In genomic region chr5:80153586-80154126, GRCh38 we compare ENCODE assay signal across 10 cellular contexts.
DNase-seq lines count a peak whose midpoint lies in the region; ATAC-seq and TF ChIP-seq lines count a peak whose summit lies in the region.
"Had no signal": no experiment of that assay in that cellular context is flagged by ENCODE, and none has a peak within 500 bp of the region (broad histone marks: within the 10 kb centered on the region; RNA-seq: fewer than 3 reads in every experiment).

No MANE protein-coding gene starts in this region.

- no peaks in the 10 kb centered on the region for H3K27me3 Mint-ChIP-seq in activated CD4-positive, alpha-beta memory T cell treated with anti-CD3 and anti-CD28 coated beads for 36 hours
- H3K27me3 Mint-ChIP-seq in progenitor cell of endocrine pancreas, result no peaks in the 10 kb centered on the region

- 63 to 67% methylated on average over 8 of the region's 8 CpGs for WGBS in aorta, 2 donors

- H3K9me3 ChIP-seq in BE2C, result no peaks in the 10 kb centered on the region
- no peaks in the 10 kb centered on the region for H3K9me3 ChIP-seq in aorta (ENCODE audit: control insufficient read depth, low read length)

- H3K4me1 Mint-ChIP-seq in activated CD4-positive, alpha-beta memory T cell treated with anti-CD3 and anti-CD28 coated beads for 36 hours (ENCODE audit: low read depth), result peaks cover 60% of the 10 kb centered on the region
- H3K4me1 Mint-ChIP-seq in progenitor cell of endocrine pancreas (ENCODE audit: low read depth), result peaks cover 50% of the 10 kb centered on the region

- peaks cover 13% of the 10 kb centered on the region for H3K4me1 ChIP-seq in BE2C
- H3K4me1 ChIP-seq in aorta (ENCODE audit: control insufficient read depth in 1 of 2, insufficient read depth in 2 of 2, low read length in 2 of 2), result no peaks in the 10 kb centered on the region

- DNase-seq in NCI-H2081 (lab: John Stamatoyannopoulos, UW), result peak; percentile 9 to 21
- no peak for DNase-seq in NCI-H2081 treated with DMSO at 0.1 percent for 48 hours (lab: John Stamatoyannopoulos, UW)
- DNase-seq in activated CD4-positive, alpha-beta memory T cell treated with anti-CD3 and anti-CD28 coated beads for 36 hours, result no peak
- no peak for DNase-seq in Right ventricle myocardium superior
- no peak for DNase-seq in progenitor cell of endocrine pancreas (ENCODE audit: low spot score, unreplicated experiment)
- DNase-seq in BE2C, result no peak
- DNase-seq in aorta, result no peak
- DNase-seq: stimulated activated CD4-positive, alpha-beta T cell treated with anti-CD3 and anti-CD28 coated beads, Interleukin-4, amount 100 ng/mL, for 24 hours had no signal

- intact Hi-C loops in activated CD4-positive, alpha-beta memory T cell treated with anti-CD3 and anti-CD28 coated beads for 36 hours (cut with micrococcal nuclease), result loop anchor here (2.0 kb wide), 1 partner anchor 37 kb away; no protein-coding TSS in a partner anchor
- intact Hi-C loops in Right ventricle myocardium superior (cut with DNase I) (no loop called here), aorta (cut with DNase I) (no loop called here)

- H3K4me3 Mint-ChIP-seq in activated CD4-positive, alpha-beta memory T cell treated with anti-CD3 and anti-CD28 coated beads for 36 hours, result no peak overlapping the region
- no peak overlapping the region for H3K4me3 Mint-ChIP-seq in progenitor cell of endocrine pancreas (ENCODE audit: low read depth)

- TF ChIP-seq CTCF in progenitor cell of endocrine pancreas (IDR thresholded peaks at IDR 0.05; ENCODE audit: unreplicated experiment) (no peak), BE2C (IDR thresholded peaks at IDR 0.05; ENCODE audit: low read depth, low read length) (no peak)

- peaks cover 44% of the 10 kb centered on the region for H3K36me3 Mint-ChIP-seq in activated CD4-positive, alpha-beta memory T cell treated with anti-CD3 and anti-CD28 coated beads for 36 hours
- peaks cover 53% of the 10 kb centered on the region for H3K36me3 Mint-ChIP-seq in progenitor cell of endocrine pancreas (ENCODE audit: insufficient read depth)

- H3K27ac Mint-ChIP-seq in activated CD4-positive, alpha-beta memory T cell treated with anti-CD3 and anti-CD28 coated beads for 36 hours, result peak overlapping the region; percentile 90
- peak overlapping the region; percentile 76 for H3K27ac Mint-ChIP-seq in progenitor cell of endocrine pancreas

- H3K27me3 ChIP-seq in BE2C, result no peaks in the 10 kb centered on the region
- no peaks in the 10 kb centered on the region for H3K27me3 ChIP-seq in aorta (ENCODE audit: control insufficient read depth in 1 of 2, insufficient read depth in 2 of 2, low read length in 1 of 2)

- H3K4me3 ChIP-seq in BE2C (ENCODE audit: low read depth, low read length) (no peak overlapping the region), aorta (ENCODE audit: low read length in 2 of 2) (no peak overlapping the region)

- H3K36me3 ChIP-seq in BE2C, result peaks cover 20% of the 10 kb centered on the region
- H3K36me3 ChIP-seq in aorta (ENCODE audit: control insufficient read depth in 1 of 2, insufficient read depth in 2 of 2, low read length in 1 of 2), result peaks cover 0 to 4% of the 10 kb centered on the region in 2 donors

- no peaks in the 10 kb centered on the region for H3K9me3 Mint-ChIP-seq in activated CD4-positive, alpha-beta memory T cell treated with anti-CD3 and anti-CD28 coated beads for 36 hours
- H3K9me3 Mint-ChIP-seq in progenitor cell of endocrine pancreas (ENCODE audit: low read depth), result no peaks in the 10 kb centered on the region

- ATAC-seq in Right ventricle myocardium superior (ENCODE audit: poor library complexity), result peak; percentile 59
- ATAC-seq in aorta (ENCODE audit: low FRiP score), result no peak
- ATAC-seq in HG02884 (IDR thresholded peaks at IDR 0.05; ENCODE audit: unreplicated experiment), result no peak

- POLR2A ChIA-PET in activated CD4-positive, alpha-beta memory T cell treated with anti-CD3 and anti-CD28 coated beads for 36 hours (lab: Charles Lee), result interaction anchor here (0.6 to 2.2 kb wide), 4 partner anchors 12 to 500 kb away, joined by 3 to 6 read pairs (median 3); no protein-coding TSS in a partner anchor

- CTCF ChIA-PET in activated CD4-positive, alpha-beta memory T cell treated with anti-CD3 and anti-CD28 coated beads for 36 hours (lab: Charles Lee), result interaction anchor here (0.6 to 1.3 kb wide), 4 partner anchors 11 to 70 kb away, joined by 3 read pairs; no protein-coding TSS in a partner anchor

- H3K27ac ChIP-seq in aorta (ENCODE audit: low read depth in 1 of 2, low read length in 2 of 2), result no peak overlapping the region
- H3K27ac ChIP-seq: 22Rv1 had no signal

Comparison
In these comparisons a context has a peak if more than half of its experiments do, and no peak if none do; other contexts are left out.
1. DNase-seq: peak in NCI-H2081 (2 of 2); none in NCI-H2081 treated with DMSO at 0.1 percent for 48 hours (single experiment), activated CD4-positive, alpha-beta memory T cell treated with anti-CD3 and anti-CD28 coated beads for 36 hours (single experiment), Right ventricle myocardium superior (single experiment), progenitor cell of endocrine pancreas (single experiment), BE2C (single experiment) and aorta (0 of 2).